ENCODE assay signal across 2 cellular contexts in genomic region chr11:130170345-130170744, GRCh38.
TF ChIP-seq lines count a peak whose summit lies in the region.

No MANE protein-coding gene starts in this region.

TF ChIP-seq in H1, 55 proteins besides CTCF, POLR2A, EP300 and RAD21:
- TF ChIP-seq EGR1 (IDR thresholded peaks at IDR 0.05; ENCODE audit: borderline replicate concordance, low read depth, low read length) (peak; percentile 33; the same call in 1 of the 2 replicates), TCF12 (IDR thresholded peaks at IDR 0.05; ENCODE audit: low read depth, low read length) (peak; percentile 47; the same call in 1 of the 2 replicates), RXRA (IDR thresholded peaks at IDR 0.05; ENCODE audit: insufficient read depth, low read depth, low read length) (0 out of 2 replicates have a peak, but pooled peaks have one; percentile 39), POLR2AphosphoS5 (IDR thresholded peaks at IDR 0.05; ENCODE audit: low read depth, low read length) (peak; percentile 85), ASH2L (IDR thresholded peaks at IDR 0.05; ENCODE audit: low read length) (no peak), ATF2 (IDR thresholded peaks at IDR 0.05; ENCODE audit: low read length) (no peak)
TF ChIP-seq in H1: peak in this region for 4.

TF ChIP-seq in neural cell, 6 proteins besides CTCF, POLR2A, EP300 and RAD21:
- no peak for TF ChIP-seq TAF1 (IDR thresholded peaks at IDR 0.05; ENCODE audit: low read depth)
- no peak for TF ChIP-seq REST (IDR thresholded peaks at IDR 0.05; ENCODE audit: borderline replicate concordance)
- TF ChIP-seq SMC3 (conservative IDR thresholded peaks at IDR 0.05; ENCODE audit: poor library complexity), result no peak
- no peak for TF ChIP-seq MXI1 (conservative IDR thresholded peaks at IDR 0.05; ENCODE audit: poor library complexity, severe bottlenecking)
